Comparison of ENCODE assay signal across 19 cellular contexts in the genomic region with DNA sequence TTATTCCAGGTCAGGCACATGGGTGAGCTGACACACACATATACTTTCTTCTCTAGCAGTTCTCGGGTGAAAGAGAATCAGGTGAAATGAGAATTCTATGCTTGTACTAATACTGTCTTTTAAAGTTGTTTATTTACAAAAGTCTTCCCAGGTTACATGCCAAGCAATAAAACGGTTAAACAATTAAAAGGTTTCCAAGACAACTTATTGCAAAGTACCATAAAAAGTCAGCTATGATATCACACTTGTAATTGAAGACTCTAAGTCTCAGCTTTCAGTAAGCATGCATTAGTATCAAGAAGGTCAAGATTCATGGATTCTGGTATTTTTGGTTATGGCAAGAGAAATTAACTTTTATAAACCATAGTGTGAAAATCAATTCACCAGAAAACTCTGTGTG.
DNase-seq lines count a peak whose midpoint lies in the region; ATAC-seq, FAIRE-seq and TF ChIP-seq lines count a peak whose summit lies in the region.
"Had no signal": no experiment of that assay in that cellular context is flagged by ENCODE, and none has a peak within 500 bp of the region (broad histone marks: within the 10 kb centered on the region; RNA-seq: fewer than 3 reads in every experiment).

No MANE protein-coding gene starts in this region.

- TF ChIP-seq RAD21 in A549 (conservative IDR thresholded peaks at IDR 0.05 in 1 of 2, IDR thresholded peaks at IDR 0.05 in 1 of 2), result no peak

- no peak for FAIRE-seq in A549 (lab: Jason Lieb, UNC)
- FAIRE-seq in colon (lab: Jason Lieb, UNC), result peak; percentile 73
- FAIRE-seq: D721Med, GM12892, GM18507, K562 had no signal

- TF ChIP-seq POLR2A in A549 (IDR thresholded peaks at IDR 0.05; ENCODE audit: low read length), result no peak

- ATAC-seq in A549 (no peak), mucosa of descending colon (peak; percentile 81), GM21528 (IDR thresholded peaks at IDR 0.05; ENCODE audit: low FRiP score, unreplicated experiment) (no peak)
- ATAC-seq: K562, PC-3 had no signal

- H3K4me1 ChIP-seq in A549, result peaks cover 47% of the 10 kb centered on the region
- peaks cover 17% of the 10 kb centered on the region for H3K4me1 ChIP-seq in mucosa of descending colon (ENCODE audit: low read depth)

- no peaks in the 10 kb centered on the region for H3K36me3 ChIP-seq in mucosa of descending colon (ENCODE audit: low read depth)

- WGBS in A549 (ENCODE audit: missing lambda C conversion rate), result 45% methylated on average over 2 of the region's 2 CpGs

- no peak for TF ChIP-seq CTCF in A549 (IDR thresholded peaks at IDR 0.05)
- no peak for TF ChIP-seq CTCF in LNCaP clone FGC (IDR thresholded peaks at IDR 0.05; ENCODE audit: control insufficient read depth, extremely low read depth, insufficient read depth)
- TF ChIP-seq CTCF in mucosa of descending colon (IDR thresholded peaks at IDR 0.05), result no peak

- TF ChIP-seq EP300 in A549 (IDR thresholded peaks at IDR 0.05), result no peak

- DNase-seq in A549 (ENCODE audit: low read depth in 1 of 2, low spot score in 1 of 2) (no peak), LNCaP clone FGC (ENCODE audit: low read depth) (peak; percentile 47), mucosa of descending colon (no peak), NCI-H1105 treated with DMSO at 0.1 percent for 48 hours (lab: John Stamatoyannopoulos, UW) (no peak)
- DNase-seq in activated CD8-positive, alpha-beta memory T cell treated with anti-CD3 and anti-CD28 coated beads, Interleukin-2, amount 50 U/mL, for 48 hours, result no peak
- DNase-seq: HFFc6, NCI-H187, NCI-H2171, NCI-H774, RPMI8226, SHP77 treated with DMSO at 0.1 percent for 48 hours, SK-N-SH had no signal

- H3K4me2 ChIP-seq in A549, result peak overlapping the region; percentile 39
- H3K4me2 ChIP-seq: SK-N-SH had no signal

- H3K4me3 ChIP-seq in A549 (no peak overlapping the region), LNCaP clone FGC (ENCODE audit: low read depth, low read length) (no peak overlapping the region), mucosa of descending colon (no peak overlapping the region)
- H3K4me3 ChIP-seq: K562 had no signal

- no peaks in the 10 kb centered on the region for H3K9me3 ChIP-seq in A549
- no peaks in the 10 kb centered on the region for H3K9me3 ChIP-seq in mucosa of descending colon
- H3K9me3 ChIP-seq: SK-N-SH had no signal

- peak overlapping the region in 1 of 2 experiments; percentile 44; a peak in 1 of 6 replicates for H3K27ac ChIP-seq in A549

- POLR2A ChIA-PET in A549 (lab: Yijun Ruan, JAX), result no interaction called here

- intact Hi-C loops in mucosa of descending colon (cut with DNase I, micrococcal nuclease), result no loop called here

- CTCF ChIA-PET in A549 (lab: Yijun Ruan, JAX), result interaction anchor here (0.6 to 9.9 kb wide), 4 partner anchors 28 to 483 kb away, joined by 3 to 128 read pairs (median 10); no protein-coding TSS in a partner anchor

TF ChIP-seq in A549, 52 proteins besides CTCF, POLR2A, EP300 and RAD21:
- TF ChIP-seq HOXA7 (CRISPR knock-in tag; IDR thresholded peaks at IDR 0.05) (no peak), ZFP36 (IDR thresholded peaks at IDR 0.05; ENCODE audit: borderline replicate concordance, partially characterized antibody) (no peak), MAZ (IDR thresholded peaks at IDR 0.05; ENCODE audit: borderline replicate concordance, low read depth, low read length) (no peak), GATA3 (IDR thresholded peaks at IDR 0.05; ENCODE audit: borderline replicate concordance) (no peak), NFE2L2 (conservative IDR thresholded peaks at IDR 0.05; ENCODE audit: low read length) (no peak)
